In genomic region chr15:36666228-36666627, GRCh38 we compare ENCODE assay signal across 25 cellular contexts.
"Had no signal": no experiment of that assay in that cellular context is flagged by ENCODE, and none has a peak within 500 bp of the region (broad histone marks: within the 10 kb centered on the region; RNA-seq: fewer than 3 reads in every experiment).

No MANE protein-coding gene starts in this region.

- H3K27ac Mint-ChIP-seq: natural killer cell; nephron progenitor cell; neural progenitor cell; stimulated activated naive B cell treated with anti-CD40 and anti-IgM and Interleukin-4, amounts not matched to agents 10 μg/mL and 1 μg/mL and 100 μg/mL, for 72 hours had no signal

- H3K4me3 Mint-ChIP-seq: naive B cell; natural killer cell; nephron progenitor cell; neural progenitor cell; stimulated activated naive B cell treated with anti-CD40 and anti-IgM and Interleukin-4, amounts not matched to agents 10 μg/mL and 1 μg/mL and 100 μg/mL, for 72 hours had no signal

- H3K36me3 ChIP-seq: neural progenitor cell, neutrophil, right atrium auricular region, right lobe of liver, thyroid gland, transverse colon, upper lobe of left lung had no signal

- H3K9ac ChIP-seq: neural progenitor cell, parathyroid adenoma had no signal

- H3K27me3 Mint-ChIP-seq: naive B cell; stimulated activated naive B cell treated with anti-CD40 and anti-IgM and Interleukin-4, amounts not matched to agents 10 μg/mL and 1 μg/mL and 100 μg/mL, for 72 hours had no signal

- H3K9me3 ChIP-seq: left ventricle myocardium inferior, neutrophil, psoas muscle, right atrium auricular region, right lobe of liver, stomach, testis, thyroid gland, transverse colon, upper lobe of left lung, vagina had no signal

- DNase-seq: islet precursor cell; left ventricle myocardium inferior; naive B cell; natural killer cell; nephron progenitor cell; occipital lobe; psoas muscle; right lobe of liver; stimulated activated CD4-positive, alpha-beta T cell treated with anti-CD3 and anti-CD28 coated beads, Interleukin-2, amount 100 ng/mL, for 24 hours; stimulated activated CD4-positive, alpha-beta T cell treated with anti-CD3 and anti-CD28 coated beads, Interleukin-4, amount 100 ng/mL, for 1 hour; stimulated activated naive B cell treated with anti-CD40 and anti-IgM and Interleukin-4, amounts not matched to agents 10 μg/mL and 1 μg/mL and 100 μg/mL, for 72 hours; stimulated activated naive CD8-positive, alpha-beta T cell treated with anti-CD3 and anti-CD28 coated beads, Interleukin-15, Interleukin-2, amounts not matched to agents 100 U/mL and 50 U/mL, for 24 hours; stomach; testis; thyroid gland; transverse colon; upper lobe of left lung had no signal

- H3K79me2 ChIP-seq: hepatocyte, parathyroid adenoma had no signal

- H3K27me3 ChIP-seq: hepatocyte, neural progenitor cell, neutrophil, right atrium auricular region, right lobe of liver, stomach, testis, thyroid gland, transverse colon, upper lobe of left lung, vagina had no signal

- H3K4me3 ChIP-seq: hepatocyte, left ventricle myocardium inferior, lung, neural progenitor cell, psoas muscle, right atrium auricular region, right lobe of liver, smooth muscle cell, stomach, testis, thyroid gland, transverse colon, upper lobe of left lung, vagina had no signal

- H3K4me1 ChIP-seq: neural progenitor cell, parathyroid adenoma, psoas muscle, right atrium auricular region, right lobe of liver, stomach, testis, thyroid gland, transverse colon, upper lobe of left lung, vagina had no signal

- H3K4me1 Mint-ChIP-seq: naive B cell, natural killer cell, neural progenitor cell had no signal

- H3K27ac ChIP-seq: hepatocyte, left ventricle myocardium inferior, neural progenitor cell, neutrophil, parathyroid adenoma, psoas muscle, right atrium auricular region, right lobe of liver, stomach, testis, thyroid gland, transverse colon, upper lobe of left lung, vagina had no signal

- ATAC-seq: natural killer cell; psoas muscle; stimulated activated naive B cell treated with anti-CD40 and anti-IgM and Interleukin-4, amounts not matched to agents 10 μg/mL and 1 μg/mL and 100 μg/mL, for 72 hours; stimulated activated naive CD8-positive, alpha-beta T cell treated with anti-CD3 and anti-CD28 coated beads, Interleukin-15, Interleukin-2, amounts not matched to agents 100 U/mL and 50 U/mL, for 24 hours had no signal

- H3K4me2 ChIP-seq: hepatocyte, neural progenitor cell, smooth muscle cell had no signal

- H2AFZ ChIP-seq: hepatocyte, neural progenitor cell, parathyroid adenoma had no signal

- H3K9me3 Mint-ChIP-seq: neural progenitor cell had no signal
